Comparison of ENCODE assay signal across 1 cellular context in the genomic region with DNA sequence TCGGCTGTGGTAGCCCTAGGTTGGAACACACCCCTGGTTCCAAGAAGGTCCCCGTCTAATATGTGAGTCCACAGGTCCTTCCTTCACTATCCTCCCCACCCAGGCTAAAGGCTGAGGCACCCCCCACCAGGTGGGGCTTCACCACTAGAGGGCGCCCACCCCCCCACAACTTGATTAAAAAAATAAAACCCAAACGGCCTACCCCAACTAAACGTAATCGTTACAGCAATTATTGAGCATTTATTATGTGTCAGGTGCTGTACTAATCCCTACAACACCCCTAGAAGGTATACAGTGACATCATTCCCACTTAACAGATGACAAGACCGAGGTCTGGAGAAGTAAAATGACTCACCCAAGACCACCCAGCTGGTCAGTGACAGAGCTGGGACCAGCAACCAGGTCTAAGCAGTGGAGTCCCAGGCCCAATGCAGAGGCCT.
TF ChIP-seq lines count a peak whose summit lies in the region.

No MANE protein-coding gene starts in this region.

TF ChIP-seq in HEK293, 187 proteins besides CTCF, POLR2A, EP300 and RAD21 (continued from another document):
- TF ChIP-seq, protein P1, sequence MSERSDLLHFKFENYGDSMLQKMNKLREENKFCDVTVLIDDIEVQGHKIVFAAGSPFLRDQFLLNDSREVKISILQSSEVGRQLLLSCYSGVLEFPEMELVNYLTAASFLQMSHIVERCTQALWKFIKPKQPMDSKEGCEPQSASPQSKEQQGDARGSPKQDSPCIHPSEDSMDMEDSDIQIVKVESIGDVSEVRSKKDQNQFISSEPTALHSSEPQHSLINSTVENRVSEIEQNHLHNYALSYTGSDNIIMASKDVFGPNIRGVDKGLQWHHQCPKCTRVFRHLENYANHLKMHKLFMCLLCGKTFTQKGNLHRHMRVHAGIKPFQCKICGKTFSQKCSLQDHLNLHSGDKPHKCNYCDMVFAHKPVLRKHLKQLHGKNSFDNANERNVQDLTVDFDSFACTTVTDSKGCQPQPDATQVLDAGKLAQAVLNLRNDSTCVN (tag by site-specific recombination; optimal IDR thresholded peaks at IDR 0.05) = peak; percentile 13
- TF ChIP-seq ZFP41 (tag by site-specific recombination; IDR thresholded peaks at IDR 0.05; ENCODE audit: borderline replicate concordance) (no peak), GLIS2 (tag by site-specific recombination; IDR thresholded peaks at IDR 0.05) (peak; percentile 17; the same call in 1 of the 2 replicates), SP2 (tag by site-specific recombination; IDR thresholded peaks at IDR 0.05) (no peak), ZNF768 (tag by site-specific recombination; IDR thresholded peaks at IDR 0.05) (no peak), GLIS1 (tag by site-specific recombination; IDR thresholded peaks at IDR 0.05) (peak; percentile 37; the same call in 1 of the 2 replicates), ZNF664 (tag by site-specific recombination; IDR thresholded peaks at IDR 0.05) (peak; percentile 75), ZNF501 (tag by site-specific recombination; IDR thresholded peaks at IDR 0.05) (no peak), HOXC10 (CRISPR knock-in tag; IDR thresholded peaks at IDR 0.05) (no peak), ZNF791 (tag by site-specific recombination; IDR thresholded peaks at IDR 0.05) (no peak), KLF8 (tag by site-specific recombination; IDR thresholded peaks at IDR 0.05) (no peak), ZNF211 (tag by site-specific recombination; IDR thresholded peaks at IDR 0.05; ENCODE audit: low read depth) (no peak), ZNF114 (tag by site-specific recombination; IDR thresholded peaks at IDR 0.05) (no peak), OSR2 (tag by site-specific recombination; IDR thresholded peaks at IDR 0.05) (no peak), ZNF707 (tag by site-specific recombination; IDR thresholded peaks at IDR 0.05) (no peak), KLF10 (tag by site-specific recombination; IDR thresholded peaks at IDR 0.05) (no peak)
- TF ChIP-seq, protein P2, sequence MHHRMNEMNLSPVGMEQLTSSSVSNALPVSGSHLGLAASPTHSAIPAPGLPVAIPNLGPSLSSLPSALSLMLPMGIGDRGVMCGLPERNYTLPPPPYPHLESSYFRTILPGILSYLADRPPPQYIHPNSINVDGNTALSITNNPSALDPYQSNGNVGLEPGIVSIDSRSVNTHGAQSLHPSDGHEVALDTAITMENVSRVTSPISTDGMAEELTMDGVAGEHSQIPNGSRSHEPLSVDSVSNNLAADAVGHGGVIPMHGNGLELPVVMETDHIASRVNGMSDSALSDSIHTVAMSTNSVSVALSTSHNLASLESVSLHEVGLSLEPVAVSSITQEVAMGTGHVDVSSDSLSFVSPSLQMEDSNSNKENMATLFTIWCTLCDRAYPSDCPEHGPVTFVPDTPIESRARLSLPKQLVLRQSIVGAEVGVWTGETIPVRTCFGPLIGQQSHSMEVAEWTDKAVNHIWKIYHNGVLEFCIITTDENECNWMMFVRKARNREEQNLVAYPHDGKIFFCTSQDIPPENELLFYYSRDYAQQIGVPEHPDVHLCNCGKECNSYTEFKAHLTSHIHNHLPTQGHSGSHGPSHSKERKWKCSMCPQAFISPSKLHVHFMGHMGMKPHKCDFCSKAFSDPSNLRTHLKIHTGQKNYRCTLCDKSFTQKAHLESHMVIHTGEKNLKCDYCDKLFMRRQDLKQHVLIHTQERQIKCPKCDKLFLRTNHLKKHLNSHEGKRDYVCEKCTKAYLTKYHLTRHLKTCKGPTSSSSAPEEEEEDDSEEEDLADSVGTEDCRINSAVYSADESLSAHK (tag by site-specific recombination; IDR thresholded peaks at IDR 0.05) = no peak
- TF ChIP-seq, protein P3, sequence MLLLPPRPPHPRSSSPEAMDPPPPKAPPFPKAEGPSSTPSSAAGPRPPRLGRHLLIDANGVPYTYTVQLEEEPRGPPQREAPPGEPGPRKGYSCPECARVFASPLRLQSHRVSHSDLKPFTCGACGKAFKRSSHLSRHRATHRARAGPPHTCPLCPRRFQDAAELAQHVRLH (tag by site-specific recombination; IDR thresholded peaks at IDR 0.05) = peak; percentile 43; the same call in 1 of the 2 replicates
